8 cellular contexts compared by ENCODE assay signal in genomic region chr19:4065430-4066175, GRCh38. TPM values are rescaled to one million over a fixed set of nuclear protein-coding genes. Genes with fewer than 3 reads are reported as not detected.
DNase-seq lines count a peak whose midpoint lies in the region; ATAC-seq and TF ChIP-seq lines count a peak whose summit lies in the region.

No MANE protein-coding gene starts in this region.

- WGBS in lower leg skin, 2 donors: 1% methylated on average over 14 of the region's 98 CpGs

- TF ChIP-seq POLR2A in lower leg skin (IDR thresholded peaks at IDR 0.05): no peak

- peak; percentile 74 for ATAC-seq in GM19397 (IDR thresholded peaks at IDR 0.05; ENCODE audit: unreplicated experiment)
- peak; percentile 73 for ATAC-seq in HG03521 (IDR thresholded peaks at IDR 0.05; ENCODE audit: unreplicated experiment)

- intact Hi-C loops in lower leg skin (cut with DNase I; ENCODE audit: low total_unique reads): no loop called here

- peak; percentile 98 for DNase-seq in CD1c-positive myeloid dendritic cell (ENCODE audit: extremely low spot score)
- peak; percentile 95 for DNase-seq in NCI-H748 (lab: John Stamatoyannopoulos, UW; ENCODE audit: unreplicated experiment)
- DNase-seq in activated CD4-positive, alpha-beta T cell treated with anti-CD3 and anti-CD28 coated beads, Interleukin-2, amount 50 U/mL, for 4 hours: peak; percentile 93 to 95
- DNase-seq in dedifferentiated amniotic fluid mesenchymal stem cell (ENCODE audit: extremely low spot score): peak; percentile 94
- peak; percentile 93 to 99 for DNase-seq in lower leg skin (ENCODE audit: low spot score in 2 of 2)
- peak; percentile 91 to 96 (median 93) for DNase-seq in stimulated activated CD4-positive, alpha-beta T cell treated with anti-CD3 and anti-CD28 coated beads, TNF-alpha, amount 100 ng/mL, for 24 hours (ENCODE audit: low read depth in 3 of 3)

- TF ChIP-seq CTCF in lower leg skin (IDR thresholded peaks at IDR 0.05): no peak

- H3K4me3 ChIP-seq in lower leg skin (ENCODE audit: low read depth, poor library complexity, severe bottlenecking): no peak overlapping the region

RNA-seq across cellular contexts. Expression of gene ZBTB7A, which starts 1.1 kb away (rescaled TPM):
- total RNA-seq in lower leg skin: 100 to 1,000 TPM; 138 to 162 (median 152) TPM

RNA-seq across cellular contexts. Expression of gene PIAS4, which starts 58.1 kb away (rescaled TPM):
- 10 to 100 TPM; 20.8 to 35.1 (median 26.9) TPM for total RNA-seq in lower leg skin

RNA-seq across cellular contexts. Expression of gene MAP2K2, which starts 58.3 kb away (rescaled TPM):
- total RNA-seq in lower leg skin: 100 to 1,000 TPM in 3 of 4 donors, 10 to 100 TPM in 1; 89.0 to 111 (median 106) TPM
